ENCODE assay signal across 1 cellular context in the genomic region with DNA sequence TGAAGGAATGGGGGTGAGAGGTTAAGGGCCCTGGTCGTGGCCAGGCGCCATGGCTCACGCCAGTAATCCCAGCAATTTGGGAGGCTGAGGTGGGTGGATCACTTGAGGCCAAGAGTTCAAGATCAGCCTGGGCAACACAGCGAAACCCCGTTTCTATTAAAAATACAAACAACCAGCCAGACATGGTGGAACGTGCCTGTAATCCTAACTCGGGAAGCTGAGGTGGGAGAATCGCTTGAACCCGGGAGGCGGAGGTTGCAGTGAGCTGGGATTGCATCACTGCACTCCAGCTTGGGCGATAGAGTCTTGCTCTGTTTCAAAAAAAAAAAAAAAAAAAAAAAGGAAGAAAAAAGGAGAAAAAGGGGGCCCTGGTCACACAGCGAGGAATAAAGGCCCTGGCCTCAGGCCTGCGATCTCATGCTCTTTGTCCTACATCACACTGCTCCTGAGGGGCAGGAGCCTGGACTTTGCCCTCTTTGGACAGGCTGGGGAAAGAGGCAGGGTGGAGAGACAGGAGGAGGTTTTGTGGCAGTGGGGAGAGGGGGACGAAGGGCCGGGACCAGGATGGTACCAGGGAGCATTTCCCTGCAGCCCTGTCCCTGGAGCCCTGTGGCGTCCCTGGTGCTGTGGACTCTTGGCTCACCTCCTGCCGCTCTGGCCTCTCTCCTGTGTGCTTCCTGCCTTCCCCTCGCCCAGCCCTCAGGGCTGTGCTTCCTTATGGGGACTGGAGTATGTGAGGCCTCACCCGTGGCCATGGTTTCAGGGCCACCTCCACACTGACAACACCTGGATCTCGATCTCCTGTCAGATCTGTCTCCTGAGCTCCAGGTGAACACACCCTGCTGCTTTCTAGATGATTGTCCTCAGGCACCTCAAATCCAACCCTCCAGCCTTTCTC.
TF ChIP-seq lines count a peak whose summit lies in the region.

No MANE protein-coding gene starts in this region.

TF ChIP-seq in HepG2, 621 proteins besides CTCF, POLR2A, EP300 and RAD21 (continued from another document and continues in another):
- peak; percentile 97; the same call in 1 of the 2 replicates for TF ChIP-seq ZNF292 (CRISPR knock-in tag; IDR thresholded peaks at IDR 0.05; ENCODE audit: borderline replicate concordance, low read depth)
- peak; percentile 86 for TF ChIP-seq PHF5A (CRISPR knock-in tag; IDR thresholded peaks at IDR 0.05; ENCODE audit: low read depth, unreplicated experiment)
- TF ChIP-seq, protein P1, sequence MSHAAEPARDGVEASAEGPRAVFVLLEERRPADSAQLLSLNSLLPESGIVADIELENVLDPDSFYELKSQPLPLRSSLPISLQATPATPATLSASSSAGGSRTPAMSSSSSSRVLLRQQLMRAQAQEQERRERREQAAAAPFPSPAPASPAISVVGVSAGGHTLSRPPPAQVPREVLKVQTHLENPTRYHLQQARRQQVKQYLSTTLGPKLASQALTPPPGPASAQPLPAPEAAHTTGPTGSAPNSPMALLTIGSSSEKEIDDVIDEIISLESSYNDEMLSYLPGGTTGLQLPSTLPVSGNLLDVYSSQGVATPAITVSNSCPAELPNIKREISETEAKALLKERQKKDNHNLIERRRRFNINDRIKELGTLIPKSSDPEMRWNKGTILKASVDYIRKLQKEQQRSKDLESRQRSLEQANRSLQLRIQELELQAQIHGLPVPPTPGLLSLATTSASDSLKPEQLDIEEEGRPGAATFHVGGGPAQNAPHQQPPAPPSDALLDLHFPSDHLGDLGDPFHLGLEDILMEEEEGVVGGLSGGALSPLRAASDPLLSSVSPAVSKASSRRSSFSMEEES (CRISPR knock-in tag; IDR thresholded peaks at IDR 0.05), result 0 out of 2 replicates have a peak, but pooled peaks have one; percentile 49
- TF ChIP-seq, protein P2, sequence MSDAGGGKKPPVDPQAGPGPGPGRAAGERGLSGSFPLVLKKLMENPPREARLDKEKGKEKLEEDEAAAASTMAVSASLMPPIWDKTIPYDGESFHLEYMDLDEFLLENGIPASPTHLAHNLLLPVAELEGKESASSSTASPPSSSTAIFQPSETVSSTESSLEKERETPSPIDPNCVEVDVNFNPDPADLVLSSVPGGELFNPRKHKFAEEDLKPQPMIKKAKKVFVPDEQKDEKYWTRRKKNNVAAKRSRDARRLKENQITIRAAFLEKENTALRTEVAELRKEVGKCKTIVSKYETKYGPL (CRISPR knock-in tag; IDR thresholded peaks at IDR 0.05), result no peak
- peak; percentile 82 for TF ChIP-seq ZNF350 (CRISPR knock-in tag; IDR thresholded peaks at IDR 0.05; ENCODE audit: borderline replicate concordance, low read depth)
- TF ChIP-seq ZFP41 (CRISPR knock-in tag; IDR thresholded peaks at IDR 0.05; ENCODE audit: borderline replicate concordance), result no peak
- TF ChIP-seq TOPORS (CRISPR knock-in tag; IDR thresholded peaks at IDR 0.05), result peak; percentile 72; the same call in 1 of the 2 replicates
- TF ChIP-seq ZNF644 (CRISPR knock-in tag; IDR thresholded peaks at IDR 0.05; ENCODE audit: low read depth), result peak; percentile 96
- TF ChIP-seq, protein P3, sequence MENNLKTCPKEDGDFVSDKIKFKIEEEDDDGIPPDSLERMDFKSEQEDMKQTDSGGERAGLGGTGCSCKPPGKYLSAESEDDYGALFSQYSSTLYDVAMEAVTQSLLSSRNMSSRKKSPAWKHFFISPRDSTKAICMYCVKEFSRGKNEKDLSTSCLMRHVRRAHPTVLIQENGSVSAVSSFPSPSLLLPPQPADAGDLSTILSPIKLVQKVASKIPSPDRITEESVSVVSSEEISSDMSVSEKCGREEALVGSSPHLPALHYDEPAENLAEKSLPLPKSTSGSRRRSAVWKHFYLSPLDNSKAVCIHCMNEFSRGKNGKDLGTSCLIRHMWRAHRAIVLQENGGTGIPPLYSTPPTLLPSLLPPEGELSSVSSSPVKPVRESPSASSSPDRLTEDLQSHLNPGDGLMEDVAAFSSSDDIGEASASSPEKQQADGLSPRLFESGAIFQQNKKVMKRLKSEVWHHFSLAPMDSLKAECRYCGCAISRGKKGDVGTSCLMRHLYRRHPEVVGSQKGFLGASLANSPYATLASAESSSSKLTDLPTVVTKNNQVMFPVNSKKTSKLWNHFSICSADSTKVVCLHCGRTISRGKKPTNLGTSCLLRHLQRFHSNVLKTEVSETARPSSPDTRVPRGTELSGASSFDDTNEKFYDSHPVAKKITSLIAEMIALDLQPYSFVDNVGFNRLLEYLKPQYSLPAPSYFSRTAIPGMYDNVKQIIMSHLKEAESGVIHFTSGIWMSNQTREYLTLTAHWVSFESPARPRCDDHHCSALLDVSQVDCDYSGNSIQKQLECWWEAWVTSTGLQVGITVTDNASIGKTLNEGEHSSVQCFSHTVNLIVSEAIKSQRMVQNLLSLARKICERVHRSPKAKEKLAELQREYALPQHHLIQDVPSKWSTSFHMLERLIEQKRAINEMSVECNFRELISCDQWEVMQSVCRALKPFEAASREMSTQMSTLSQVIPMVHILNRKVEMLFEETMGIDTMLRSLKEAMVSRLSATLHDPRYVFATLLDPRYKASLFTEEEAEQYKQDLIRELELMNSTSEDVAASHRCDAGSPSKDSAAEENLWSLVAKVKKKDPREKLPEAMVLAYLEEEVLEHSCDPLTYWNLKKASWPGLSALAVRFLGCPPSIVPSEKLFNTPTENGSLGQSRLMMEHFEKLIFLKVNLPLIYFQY (CRISPR knock-in tag; IDR thresholded peaks at IDR 0.05; ENCODE audit: borderline replicate concordance), result no peak
- TF ChIP-seq GZF1 (CRISPR knock-in tag; IDR thresholded peaks at IDR 0.05), result peak; percentile 86; the same call in 1 of the 2 replicates
- no peak for TF ChIP-seq DNMT1 (CRISPR knock-in tag; IDR thresholded peaks at IDR 0.05)
- peak; percentile 76; the same call in 1 of the 2 replicates for TF ChIP-seq ZNF746 (CRISPR knock-in tag; IDR thresholded peaks at IDR 0.05)
- TF ChIP-seq, protein P4, sequence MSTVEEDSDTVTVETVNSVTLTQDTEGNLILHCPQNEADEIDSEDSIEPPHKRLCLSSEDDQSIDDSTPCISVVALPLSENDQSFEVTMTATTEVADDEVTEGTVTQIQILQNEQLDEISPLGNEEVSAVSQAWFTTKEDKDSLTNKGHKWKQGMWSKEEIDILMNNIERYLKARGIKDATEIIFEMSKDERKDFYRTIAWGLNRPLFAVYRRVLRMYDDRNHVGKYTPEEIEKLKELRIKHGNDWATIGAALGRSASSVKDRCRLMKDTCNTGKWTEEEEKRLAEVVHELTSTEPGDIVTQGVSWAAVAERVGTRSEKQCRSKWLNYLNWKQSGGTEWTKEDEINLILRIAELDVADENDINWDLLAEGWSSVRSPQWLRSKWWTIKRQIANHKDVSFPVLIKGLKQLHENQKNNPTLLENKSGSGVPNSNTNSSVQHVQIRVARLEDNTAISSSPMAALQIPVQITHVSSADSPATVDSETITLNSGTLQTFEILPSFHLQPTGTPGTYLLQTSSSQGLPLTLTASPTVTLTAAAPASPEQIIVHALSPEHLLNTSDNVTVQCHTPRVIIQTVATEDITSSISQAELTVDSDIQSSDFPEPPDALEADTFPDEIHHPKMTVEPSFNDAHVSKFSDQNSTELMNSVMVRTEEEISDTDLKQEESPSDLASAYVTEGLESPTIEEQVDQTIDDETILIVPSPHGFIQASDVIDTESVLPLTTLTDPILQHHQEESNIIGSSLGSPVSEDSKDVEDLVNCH (CRISPR knock-in tag; IDR thresholded peaks at IDR 0.05), result 0 out of 2 replicates have a peak, but pooled peaks have one; percentile 76
- peak; percentile 71; the same call in 1 of the 2 replicates for TF ChIP-seq SMAD9 (CRISPR knock-in tag; IDR thresholded peaks at IDR 0.05)
- TF ChIP-seq NFKBIZ (CRISPR knock-in tag; IDR thresholded peaks at IDR 0.05), result peak; percentile 59; the same call in 1 of the 2 replicates
- TF ChIP-seq, protein P5, sequence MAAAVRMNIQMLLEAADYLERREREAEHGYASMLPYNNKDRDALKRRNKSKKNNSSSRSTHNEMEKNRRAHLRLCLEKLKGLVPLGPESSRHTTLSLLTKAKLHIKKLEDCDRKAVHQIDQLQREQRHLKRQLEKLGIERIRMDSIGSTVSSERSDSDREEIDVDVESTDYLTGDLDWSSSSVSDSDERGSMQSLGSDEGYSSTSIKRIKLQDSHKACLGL (CRISPR knock-in tag; IDR thresholded peaks at IDR 0.05), result no peak; the same call in 1 of the 2 replicates
- peak; percentile 89 for TF ChIP-seq HOXA3 (CRISPR knock-in tag; IDR thresholded peaks at IDR 0.05)
- no peak for TF ChIP-seq HDAC6 (IDR thresholded peaks at IDR 0.05; ENCODE audit: low read depth, low read length)
- peak; percentile 70; the same call in 1 of the 2 replicates for TF ChIP-seq GATAD1 (CRISPR knock-in tag; IDR thresholded peaks at IDR 0.05)
- no peak for TF ChIP-seq ZNF264 (CRISPR knock-in tag; IDR thresholded peaks at IDR 0.05)
- no peak for TF ChIP-seq CBFB (CRISPR knock-in tag; IDR thresholded peaks at IDR 0.05)
- no peak for TF ChIP-seq MTF2 (CRISPR knock-in tag; IDR thresholded peaks at IDR 0.05; ENCODE audit: borderline replicate concordance)
- 0 out of 2 replicates have a peak, but pooled peaks have one; percentile 18 for TF ChIP-seq SMC3 (IDR thresholded peaks at IDR 0.05; ENCODE audit: low read length)
- no peak for TF ChIP-seq ONECUT2 (CRISPR knock-in tag; IDR thresholded peaks at IDR 0.05)
- TF ChIP-seq MIER2 (CRISPR knock-in tag; IDR thresholded peaks at IDR 0.05), result 0 out of 2 replicates have a peak, but pooled peaks have one; percentile 56
- peak; percentile 88 for TF ChIP-seq GATAD2A (CRISPR knock-in tag; IDR thresholded peaks at IDR 0.05)
- TF ChIP-seq ZNF510 (CRISPR knock-in tag; IDR thresholded peaks at IDR 0.05; ENCODE audit: low read depth), result no peak
- TF ChIP-seq PHF21A (CRISPR knock-in tag; IDR thresholded peaks at IDR 0.05), result peak; percentile 91
- peak; percentile 76; the same call in 1 of the 2 replicates for TF ChIP-seq FOXC1 (CRISPR knock-in tag; IDR thresholded peaks at IDR 0.05; ENCODE audit: borderline replicate concordance)
- peak; percentile 90; the same call in 1 of the 2 replicates for TF ChIP-seq ZNF747 (CRISPR knock-in tag; IDR thresholded peaks at IDR 0.05; ENCODE audit: borderline replicate concordance)
- no peak for TF ChIP-seq GABPA (IDR thresholded peaks at IDR 0.05; ENCODE audit: low read depth, low read length)
- no peak; the same call in 1 of the 2 replicates for TF ChIP-seq GABPA (CRISPR knock-in tag; IDR thresholded peaks at IDR 0.05; ENCODE audit: low read depth)
- TF ChIP-seq, protein P6, sequence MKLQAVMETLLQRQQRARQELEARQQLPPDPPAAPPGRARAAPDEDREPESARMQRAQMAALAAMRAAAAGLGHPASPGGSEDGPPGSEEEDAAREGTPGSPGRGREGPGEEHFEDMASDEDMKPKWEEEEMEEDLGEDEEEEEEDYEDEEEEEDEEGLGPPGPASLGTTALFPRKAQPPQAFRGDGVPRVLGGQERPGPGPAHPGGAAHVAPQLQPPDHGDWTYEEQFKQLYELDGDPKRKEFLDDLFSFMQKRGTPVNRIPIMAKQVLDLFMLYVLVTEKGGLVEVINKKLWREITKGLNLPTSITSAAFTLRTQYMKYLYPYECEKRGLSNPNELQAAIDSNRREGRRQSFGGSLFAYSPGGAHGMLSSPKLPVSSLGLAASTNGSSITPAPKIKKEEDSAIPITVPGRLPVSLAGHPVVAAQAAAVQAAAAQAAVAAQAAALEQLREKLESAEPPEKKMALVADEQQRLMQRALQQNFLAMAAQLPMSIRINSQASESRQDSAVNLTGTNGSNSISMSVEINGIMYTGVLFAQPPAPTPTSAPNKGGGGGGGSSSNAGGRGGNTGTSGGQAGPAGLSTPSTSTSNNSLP (IDR thresholded peaks at IDR 0.05; ENCODE audit: low read depth, low read length), result no peak
- TF ChIP-seq ZNF839 (CRISPR knock-in tag; IDR thresholded peaks at IDR 0.05; ENCODE audit: borderline replicate concordance), result 0 out of 2 replicates have a peak, but pooled peaks have one; percentile 47
- TF ChIP-seq MEF2D (CRISPR knock-in tag; IDR thresholded peaks at IDR 0.05), result peak; percentile 78; the same call in 1 of the 2 replicates
- TF ChIP-seq PCBP1 (IDR thresholded peaks at IDR 0.05; ENCODE audit: borderline replicate concordance, low read depth, low read length), result peak; percentile 92; the same call in 1 of the 2 replicates
- TF ChIP-seq POGZ (CRISPR knock-in tag; IDR thresholded peaks at IDR 0.05), result 0 out of 2 replicates have a peak, but pooled peaks have one; percentile 15
- peak; percentile 86 for TF ChIP-seq GFI1 (CRISPR knock-in tag; IDR thresholded peaks at IDR 0.05; ENCODE audit: borderline replicate concordance)
- no peak for TF ChIP-seq ZFP62 (CRISPR knock-in tag; IDR thresholded peaks at IDR 0.05)
- no peak for TF ChIP-seq CCAR2 (optimal IDR thresholded peaks at IDR 0.05; ENCODE audit: low read depth, low read length)
- peak; percentile 57 for TF ChIP-seq JARID2 (CRISPR knock-in tag; IDR thresholded peaks at IDR 0.05; ENCODE audit: insufficient replicate concordance)
- peak; percentile 45 for TF ChIP-seq IKZF4 (CRISPR knock-in tag; IDR thresholded peaks at IDR 0.05; ENCODE audit: borderline replicate concordance, low read depth, not compliant biosample characterization)
- TF ChIP-seq KAT8 (CRISPR knock-in tag; IDR thresholded peaks at IDR 0.05), result peak; percentile 78
- TF ChIP-seq ZNF124 (CRISPR knock-in tag; IDR thresholded peaks at IDR 0.05), result peak; percentile 19; the same call in 1 of the 2 replicates
- no peak for TF ChIP-seq ZNF234 (CRISPR knock-in tag; conservative IDR thresholded peaks at IDR 0.05)
- no peak; the same call in 1 of the 2 replicates for TF ChIP-seq ZNF777 (CRISPR knock-in tag; IDR thresholded peaks at IDR 0.05)
- TF ChIP-seq, protein P7, sequence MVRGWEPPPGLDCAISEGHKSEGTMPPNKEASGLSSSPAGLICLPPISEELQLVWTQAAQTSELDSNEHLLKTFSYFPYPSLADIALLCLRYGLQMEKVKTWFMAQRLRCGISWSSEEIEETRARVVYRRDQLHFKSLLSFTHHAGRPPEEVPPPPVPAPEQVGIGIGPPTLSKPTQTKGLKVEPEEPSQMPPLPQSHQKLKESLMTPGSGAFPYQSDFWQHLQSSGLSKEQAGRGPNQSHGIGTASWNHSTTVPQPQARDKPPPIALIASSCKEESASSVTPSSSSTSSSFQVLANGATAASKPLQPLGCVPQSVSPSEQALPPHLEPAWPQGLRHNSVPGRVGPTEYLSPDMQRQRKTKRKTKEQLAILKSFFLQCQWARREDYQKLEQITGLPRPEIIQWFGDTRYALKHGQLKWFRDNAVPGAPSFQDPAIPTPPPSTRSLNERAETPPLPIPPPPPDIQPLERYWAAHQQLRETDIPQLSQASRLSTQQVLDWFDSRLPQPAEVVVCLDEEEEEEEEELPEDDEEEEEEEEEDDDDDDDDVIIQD (CRISPR knock-in tag; IDR thresholded peaks at IDR 0.05; ENCODE audit: low read depth), result peak; percentile 30; the same call in 1 of the 2 replicates
- peak; percentile 68; the same call in 1 of the 2 replicates for TF ChIP-seq ERF (CRISPR knock-in tag; IDR thresholded peaks at IDR 0.05)
- TF ChIP-seq ZFP90 (CRISPR knock-in tag; IDR thresholded peaks at IDR 0.05; ENCODE audit: borderline replicate concordance), result no peak; the same call in none of the 2 replicates
- no peak for TF ChIP-seq TAF15 (IDR thresholded peaks at IDR 0.05; ENCODE audit: low read depth, low read length, poor library complexity, severe bottlenecking)
- TF ChIP-seq, protein P8, sequence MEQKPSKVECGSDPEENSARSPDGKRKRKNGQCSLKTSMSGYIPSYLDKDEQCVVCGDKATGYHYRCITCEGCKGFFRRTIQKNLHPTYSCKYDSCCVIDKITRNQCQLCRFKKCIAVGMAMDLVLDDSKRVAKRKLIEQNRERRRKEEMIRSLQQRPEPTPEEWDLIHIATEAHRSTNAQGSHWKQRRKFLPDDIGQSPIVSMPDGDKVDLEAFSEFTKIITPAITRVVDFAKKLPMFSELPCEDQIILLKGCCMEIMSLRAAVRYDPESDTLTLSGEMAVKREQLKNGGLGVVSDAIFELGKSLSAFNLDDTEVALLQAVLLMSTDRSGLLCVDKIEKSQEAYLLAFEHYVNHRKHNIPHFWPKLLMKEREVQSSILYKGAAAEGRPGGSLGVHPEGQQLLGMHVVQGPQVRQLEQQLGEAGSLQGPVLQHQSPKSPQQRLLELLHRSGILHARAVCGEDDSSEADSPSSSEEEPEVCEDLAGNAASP (CRISPR knock-in tag; IDR thresholded peaks at IDR 0.05; ENCODE audit: borderline replicate concordance), result 0 out of 2 replicates have a peak, but pooled peaks have one; percentile 61
